In genomic region chr20:19256085-19256484, GRCh38 we compare ENCODE assay signal across 22 cellular contexts. TPM values are rescaled to one million over a fixed set of nuclear protein-coding genes. Genes with fewer than 3 reads are reported as not detected.
A peak's percentile ranks its signal among the peaks of the same experiment; 100 is the strongest.
DNase-seq lines count a peak whose midpoint lies in the region; ATAC-seq, FAIRE-seq and TF ChIP-seq lines count a peak whose summit lies in the region.
"Had no signal": no experiment of that assay in that cellular context is flagged by ENCODE, and none has a peak within 500 bp of the region (broad histone marks: within the 10 kb centered on the region; RNA-seq: fewer than 3 reads in every experiment).

No MANE protein-coding gene starts in this region.

- H3K4me1 ChIP-seq in effector memory CD4-positive, alpha-beta T cell (ENCODE audit: control insufficient read depth, insufficient read depth, low read length, poor library complexity, severe bottlenecking): no peaks in the 10 kb centered on the region
- H3K4me1 ChIP-seq: BE2C had no signal

- no peak for TF ChIP-seq CTCF in bronchial epithelial cell (IDR thresholded peaks at IDR 0.05; ENCODE audit: insufficient read depth, low read length, severe bottlenecking)
- TF ChIP-seq CTCF in foreskin fibroblast (IDR thresholded peaks at IDR 0.05; ENCODE audit: low read depth, low read length): no peak

- FAIRE-seq in bronchial epithelial cell (lab: Jason Lieb, UNC): no peak
- FAIRE-seq: G401.6, H1, HepG2 had no signal

- DNase-seq in HCEC 1CT: peak; percentile 79
- DNase-seq in bronchial epithelial cell (ENCODE audit: low read depth): peak; percentile 57
- DNase-seq in foreskin fibroblast: peak; percentile 30 to 83
- no peak for DNase-seq in effector memory CD4-positive, alpha-beta T cell
- no peak for DNase-seq in GOT3 (lab: John Stamatoyannopoulos, UW)
- DNase-seq in inferior parietal cortex (ENCODE audit: extremely low spot score): no peak
- DNase-seq: BE2C; Calu3; CD4-positive, alpha-beta T cell; DMS53; MG63; NCI-H1105; NCI-H1694; NCI-H2107; NCI-H226; NCI-H524 treated with DMSO at 0.1 percent for 48 hours had no signal

- no peaks in the 10 kb centered on the region for H3K27me3 ChIP-seq in bronchial epithelial cell (ENCODE audit: control insufficient read depth, insufficient read depth, low read length)
- H3K27me3 ChIP-seq in effector memory CD4-positive, alpha-beta T cell (replicated peaks; ENCODE audit: control insufficient read depth, insufficient read depth, low read length, poor library complexity, severe bottlenecking): no peaks in the 10 kb centered on the region
- H3K27me3 ChIP-seq: BE2C, MG63 had no signal

- ATAC-seq in GM21786 (IDR thresholded peaks at IDR 0.05; ENCODE audit: unreplicated experiment): no peak
- ATAC-seq: HepG2, Right ventricle myocardium inferior had no signal

- no peaks in the 10 kb centered on the region for H3K9me3 ChIP-seq in effector memory CD4-positive, alpha-beta T cell (ENCODE audit: control insufficient read depth, low read length)
- H3K9me3 ChIP-seq: BE2C, MG63 had no signal

- H3K27ac ChIP-seq in effector memory CD4-positive, alpha-beta T cell (ENCODE audit: insufficient read depth, low read length, poor library complexity, severe bottlenecking): no peak overlapping the region
- H3K27ac ChIP-seq: KMS-11 had no signal

- H3K36me3 ChIP-seq in bronchial epithelial cell (ENCODE audit: control insufficient read depth, insufficient read depth, low read length): no peaks in the 10 kb centered on the region
- no peaks in the 10 kb centered on the region for H3K36me3 ChIP-seq in effector memory CD4-positive, alpha-beta T cell (ENCODE audit: control insufficient read depth, insufficient read depth, low read length)
- H3K36me3 ChIP-seq: BE2C, MG63 had no signal

- H3K4me3 ChIP-seq in bronchial epithelial cell (ENCODE audit: low read depth, low read length): no peak overlapping the region
- H3K4me3 ChIP-seq in foreskin fibroblast (ENCODE audit: low read depth in 1 of 2, low read length in 2 of 2): no peak overlapping the region
- no peak overlapping the region for H3K4me3 ChIP-seq in effector memory CD4-positive, alpha-beta T cell (ENCODE audit: insufficient read depth, low read depth, low read length, poor library complexity, severe bottlenecking)
- H3K4me3 ChIP-seq: MG63 had no signal

RNA-seq across cellular contexts. Expression of gene SLC24A3, which starts 43.6 kb away (rescaled TPM):
- under 0.01 and 0.26 TPM in 2 replicates for total RNA-seq in bronchial epithelial cell
- total RNA-seq: Calu3; CD4-positive, alpha-beta T cell; HepG2 had no signal

Comparison
In these comparisons a context has a peak if more than half of its experiments do, and no peak if none do; other contexts are left out.
1. DNase-seq: peak in HCEC 1CT (single experiment), bronchial epithelial cell (single experiment) and foreskin fibroblast (2 of 2); none in effector memory CD4-positive, alpha-beta T cell (0 of 3), GOT3 (single experiment) and inferior parietal cortex (single experiment).